ENCODE assay signal across 25 cellular contexts in genomic region chr13:34512811-34513210, GRCh38.
DNase-seq lines count a peak whose midpoint lies in the region; ATAC-seq, FAIRE-seq and TF ChIP-seq lines count a peak whose summit lies in the region.
"Had no signal": no experiment of that assay in that cellular context is flagged by ENCODE, and none has a peak within 500 bp of the region (broad histone marks: within the 10 kb centered on the region; RNA-seq: fewer than 3 reads in every experiment).

No MANE protein-coding gene starts in this region.

- no peak overlapping the region for H4K8ac ChIP-seq in IMR-90 (ENCODE audit: low read depth in 2 of 2, low read length in 2 of 2)
- H4K8ac ChIP-seq in H1 (ENCODE audit: extremely low read depth, insufficient read depth, low read length): no peak overlapping the region

- H3K23ac ChIP-seq in IMR-90 (ENCODE audit: low read depth, low read length): no peak overlapping the region
- no peak overlapping the region for H3K23ac ChIP-seq in H1 (ENCODE audit: insufficient read length)

- no peak for FAIRE-seq in HepG2 (lab: Jason Lieb, UNC)
- FAIRE-seq in H1 (lab: Jason Lieb, UNC): no peak
- no peak for FAIRE-seq in kidney (lab: Jason Lieb, UNC)
- FAIRE-seq: GM12878, GM12892, GM18507 had no signal

- H2BK15ac ChIP-seq in IMR-90 (ENCODE audit: low read depth, low read length) (no peak overlapping the region), H1 (ENCODE audit: low read length) (no peak overlapping the region)

- CTCF ChIA-PET in HepG2 (lab: Yijun Ruan, JAX; ENCODE audit: low intra/inter-chr PET ratio, low total read pairs) (no interaction called here), IMR-90 (lab: Yijun Ruan, JAX) (no interaction called here), H1 (lab: Charles Lee; ENCODE audit: partially characterized antibody) (no interaction called here)

- no peak overlapping the region for H2BK12ac ChIP-seq in H1 (ENCODE audit: low read depth, low read length)

- no peaks in the 10 kb centered on the region for H3K36me3 ChIP-seq in HepG2 (replicated peaks in 1 of 2; ENCODE audit: control insufficient read depth in 1 of 2, insufficient read depth in 2 of 2, low read length in 2 of 2)
- no peaks in the 10 kb centered on the region for H3K36me3 ChIP-seq in right lobe of liver
- H3K36me3 ChIP-seq in IMR-90 (ENCODE audit: control insufficient read depth, insufficient read depth, low read length): no peaks in the 10 kb centered on the region
- H3K36me3 ChIP-seq in H1 (ENCODE audit: control insufficient read depth in 2 of 4, insufficient read depth in 4 of 4, low read length in 3 of 4): no peaks in the 10 kb centered on the region
- no peaks in the 10 kb centered on the region for H3K36me3 ChIP-seq in smooth muscle cell (ENCODE audit: low read depth)
- no peaks in the 10 kb centered on the region for H3K36me3 ChIP-seq in kidney (ENCODE audit: control insufficient read depth in 1 of 2, insufficient read depth in 2 of 2, low read length in 2 of 2)
- H3K36me3 ChIP-seq: BE2C, BLaER1 had no signal

- H3K56ac ChIP-seq in IMR-90 (ENCODE audit: extremely low read depth, insufficient read depth, low read length) (no peak overlapping the region), H1 (replicated peaks; ENCODE audit: insufficient read length, low read depth, low read length) (no peak overlapping the region)

- H2BK20ac ChIP-seq in IMR-90 (ENCODE audit: low read depth, low read length) (no peak overlapping the region), H1 (ENCODE audit: low read length) (no peak overlapping the region)

- POLR2A ChIA-PET in HepG2 (lab: Yijun Ruan, JAX) (no interaction called here), IMR-90 (lab: Charles Lee; ENCODE audit: unreplicated experiment) (no interaction called here), H1 (lab: Charles Lee; ENCODE audit: partially characterized antibody) (no interaction called here)

- no peak overlapping the region for H4K91ac ChIP-seq in IMR-90 (ENCODE audit: insufficient read depth, low read depth, low read length)
- H4K91ac ChIP-seq in H1 (replicated peaks; ENCODE audit: insufficient read length, low read length): no peak overlapping the region

- TF ChIP-seq EP300 in HepG2 (IDR thresholded peaks at IDR 0.05; ENCODE audit: low read depth in 2 of 2, low read length in 2 of 2) (no peak), HepG2 (CRISPR knock-in tag; IDR thresholded peaks at IDR 0.05; ENCODE audit: borderline replicate concordance) (no peak), H1 (IDR thresholded peaks at IDR 0.05; ENCODE audit: borderline replicate concordance in 1 of 2, low read depth in 2 of 2, low read length in 2 of 2) (no peak)

- no peaks in the 10 kb centered on the region for H3K27me3 ChIP-seq in HepG2 (ENCODE audit: control insufficient read depth in 1 of 2, insufficient read depth in 2 of 2, low read length in 2 of 2)
- no peaks in the 10 kb centered on the region for H3K27me3 ChIP-seq in right lobe of liver
- H3K27me3 ChIP-seq in IMR-90 (ENCODE audit: control insufficient read depth, insufficient read depth, low read length): no peaks in the 10 kb centered on the region
- no peaks in the 10 kb centered on the region for H3K27me3 ChIP-seq in H1 (replicated peaks in 1 of 4; ENCODE audit: control insufficient read depth in 3 of 4, extremely low read depth in 1 of 4, insufficient read depth in 3 of 4, low read length in 3 of 4)
- no peaks in the 10 kb centered on the region for H3K27me3 ChIP-seq in smooth muscle cell (ENCODE audit: low read depth)
- H3K27me3 ChIP-seq: BE2C, BLaER1 had no signal

- H2BK120ac ChIP-seq in IMR-90 (ENCODE audit: low read depth, low read length) (no peak overlapping the region), H1 (replicated peaks; ENCODE audit: low read depth, low read length) (no peak overlapping the region)

- H3K4me2 ChIP-seq in HepG2 (ENCODE audit: low read depth, low read length) (no peak overlapping the region), IMR-90 (ENCODE audit: low read depth, low read length) (no peak overlapping the region), H1 (ENCODE audit: insufficient read depth in 1 of 2, low read depth in 2 of 2, low read length in 2 of 2) (no peak overlapping the region), smooth muscle cell (no peak overlapping the region)
- H3K4me2 ChIP-seq: BLaER1 had no signal

- H3K27ac ChIP-seq in HepG2 (ENCODE audit: extremely low read length, insufficient read depth, low read length) (no peak overlapping the region), right lobe of liver (no peak overlapping the region), IMR-90 (ENCODE audit: insufficient read depth, low read length) (no peak overlapping the region), H1 (ENCODE audit: low read depth, low read length) (no peak overlapping the region), smooth muscle cell (ENCODE audit: low read depth) (no peak overlapping the region), kidney (ENCODE audit: low read depth in 2 of 2, low read length in 2 of 2) (no peak overlapping the region)
- H3K27ac ChIP-seq: 22Rv1, BLaER1 had no signal

- H3F3A ChIP-seq in smooth muscle cell (ENCODE audit: low read depth): no peaks in the 10 kb centered on the region

- H4K5ac ChIP-seq in IMR-90 (ENCODE audit: low read depth, low read length) (no peak overlapping the region), H1 (ENCODE audit: insufficient read length, low read depth, low read length) (no peak overlapping the region)

- H3K79me1 ChIP-seq in IMR-90 (ENCODE audit: low read depth in 1 of 2, low read length in 2 of 2): no peaks in the 10 kb centered on the region
- H3K79me1 ChIP-seq in H1 (ENCODE audit: low read depth, low read length): no peaks in the 10 kb centered on the region

- no peak overlapping the region for H3K18ac ChIP-seq in IMR-90 (ENCODE audit: low read depth, low read length)
- no peak overlapping the region for H3K18ac ChIP-seq in H1 (ENCODE audit: extremely low read depth, low read length)

- no peaks in the 10 kb centered on the region for H3K9me3 ChIP-seq in HepG2 (ENCODE audit: low read length)
- no peaks in the 10 kb centered on the region for H3K9me3 ChIP-seq in right lobe of liver
- H3K9me3 ChIP-seq in IMR-90 (ENCODE audit: control insufficient read depth, insufficient read depth, low read length): no peaks in the 10 kb centered on the region
- H3K9me3 ChIP-seq in H1 (ENCODE audit: insufficient read depth in 2 of 2, low read depth in 1 of 2, low read length in 1 of 2): no peaks in the 10 kb centered on the region
- H3K9me3 ChIP-seq in smooth muscle cell (replicated peaks; ENCODE audit: low read depth): no peaks in the 10 kb centered on the region
- H3K9me3 ChIP-seq in kidney (ENCODE audit: control insufficient read depth in 1 of 2, low read length in 2 of 2): no peaks in the 10 kb centered on the region
- H3K9me3 ChIP-seq: BE2C, BLaER1 had no signal

- H2AK9ac ChIP-seq in IMR-90 (replicated peaks; ENCODE audit: low read depth, low read length, poor library complexity): no peak overlapping the region

- H3K14ac ChIP-seq in IMR-90 (replicated peaks; ENCODE audit: low read depth, low read length): no peak overlapping the region
- H3K14ac ChIP-seq in H1 (ENCODE audit: insufficient read length): no peak overlapping the region

- H3K23me2 ChIP-seq in H1 (ENCODE audit: low read depth, low read length): no peaks in the 10 kb centered on the region

- H3K9ac ChIP-seq in HepG2 (ENCODE audit: insufficient read depth, low read depth, low read length): no peak overlapping the region
- no peak overlapping the region for H3K9ac ChIP-seq in IMR-90 (ENCODE audit: low read depth, low read length)
- H3K9ac ChIP-seq in H1 (replicated peaks in 1 of 4; ENCODE audit: extremely low read depth in 1 of 4, low read depth in 3 of 4, low read length in 3 of 4): no peak overlapping the region
- H3K9ac ChIP-seq in smooth muscle cell (ENCODE audit: low read depth): no peak overlapping the region
- H3K9ac ChIP-seq in kidney (ENCODE audit: low read length in 2 of 2): no peak overlapping the region
- H3K9ac ChIP-seq: BLaER1 had no signal

- intact Hi-C loops in HepG2 (cut with micrococcal nuclease; ENCODE audit: unreplicated experiment) (no loop called here), right lobe of liver (cut with DNase I) (no loop called here), IMR-90 (cut with micrococcal nuclease) (no loop called here), kidney (cut with DNase I) (no loop called here)

- no peaks in the 10 kb centered on the region for H4K20me1 ChIP-seq in HepG2 (ENCODE audit: insufficient read depth, low read length)
- H4K20me1 ChIP-seq in IMR-90 (ENCODE audit: insufficient read depth, low read length): no peaks in the 10 kb centered on the region
- H4K20me1 ChIP-seq in H1 (replicated peaks in 1 of 2; ENCODE audit: control insufficient read depth in 1 of 2, insufficient read depth in 2 of 2, low read length in 2 of 2): no peaks in the 10 kb centered on the region
- H4K20me1 ChIP-seq in smooth muscle cell (ENCODE audit: low read depth): no peaks in the 10 kb centered on the region
- H4K20me1 ChIP-seq: BLaER1 had no signal

- no peak for TF ChIP-seq CTCF in HepG2 (CRISPR knock-in tag; IDR thresholded peaks at IDR 0.05)
- TF ChIP-seq CTCF in right lobe of liver (IDR thresholded peaks at IDR 0.05): no peak
- TF ChIP-seq CTCF in IMR-90 (conservative IDR thresholded peaks at IDR 0.05; ENCODE audit: low read depth, low read length): no peak
- TF ChIP-seq CTCF in H1 (IDR thresholded peaks at IDR 0.05; ENCODE audit: control extremely low read depth in 1 of 3, insufficient read depth in 1 of 3, low read depth in 1 of 3, low read length in 3 of 3): no peak
- no peak for TF ChIP-seq CTCF in smooth muscle cell (IDR thresholded peaks at IDR 0.05; ENCODE audit: borderline replicate concordance, insufficient read depth, poor library complexity, severe bottlenecking)
- TF ChIP-seq CTCF in kidney (IDR thresholded peaks at IDR 0.05; ENCODE audit: borderline replicate concordance, extremely low read depth, insufficient read depth): no peak

- H3K4ac ChIP-seq in IMR-90 (ENCODE audit: low read depth, low read length): no peak overlapping the region
- H3K4ac ChIP-seq in H1 (replicated peaks; ENCODE audit: insufficient read length, low read depth, low read length): no peak overlapping the region

- dilution Hi-C loops in IMR-90 (cut with HindIII; ENCODE audit: low sequenced_read_pairs, unreplicated experiment): no loop called here

- no peak overlapping the region for H2AFZ ChIP-seq in HepG2 (ENCODE audit: low read length)
- H2AFZ ChIP-seq in IMR-90 (replicated peaks; ENCODE audit: low read length, poor library complexity): no peak overlapping the region
- no peak overlapping the region for H2AFZ ChIP-seq in H1 (ENCODE audit: low read length)
- no peak overlapping the region for H2AFZ ChIP-seq in smooth muscle cell (ENCODE audit: low read depth)

- BruUV-seq in HepG2 (replicated peaks; lab: Mats Ljungman, UMichigan): no TSS peak
- BruUV-seq in IMR-90 (replicated peaks; lab: Mats Ljungman, UMichigan): no TSS peak

- H3K79me2 ChIP-seq in HepG2 (ENCODE audit: insufficient read depth, low read length): no peaks in the 10 kb centered on the region
- H3K79me2 ChIP-seq in H1 (ENCODE audit: control insufficient read depth in 1 of 2, insufficient read depth in 2 of 2, low read length in 2 of 2): no peaks in the 10 kb centered on the region
- H3K79me2 ChIP-seq in smooth muscle cell (ENCODE audit: low read depth): no peaks in the 10 kb centered on the region

- no peak overlapping the region for H2BK5ac ChIP-seq in IMR-90 (ENCODE audit: low read depth, low read length, poor library complexity, severe bottlenecking)
- no peak overlapping the region for H2BK5ac ChIP-seq in H1 (ENCODE audit: low read depth, low read length)

- ATAC-seq in HepG2 (no peak), right lobe of liver (no peak), IMR-90 (ENCODE audit: low read depth) (no peak)
- ATAC-seq: GM12878 had no signal

- in situ Hi-C loops in HepG2 (cut with HindIII; ENCODE audit: extremely low pct_ligation_motif_present, low pct_unique_long_range_greater_than_20kb) (no loop called here), IMR-90 (cut with MboI; ENCODE audit: low sequenced_read_pairs) (no loop called here)

- H3K4me1 ChIP-seq in HepG2 (ENCODE audit: insufficient read depth, low read length) (no peaks in the 10 kb centered on the region), right lobe of liver (no peaks in the 10 kb centered on the region), IMR-90 (ENCODE audit: control insufficient read depth, insufficient read depth, low read length) (no peaks in the 10 kb centered on the region), H1 (replicated peaks in 1 of 4; ENCODE audit: control insufficient read depth in 3 of 4, insufficient read depth in 4 of 4, low read length in 3 of 4) (no peaks in the 10 kb centered on the region), smooth muscle cell (ENCODE audit: low read depth) (no peaks in the 10 kb centered on the region), kidney (ENCODE audit: control insufficient read depth in 1 of 2, insufficient read depth in 1 of 2, low read depth in 1 of 2, low read length in 2 of 2) (no peaks in the 10 kb centered on the region)
- H3K4me1 ChIP-seq: BLaER1 had no signal

- no peak for DNase-seq in HepG2 (ENCODE audit: low spot score)
- DNase-seq in right lobe of liver: no peak
- DNase-seq in IMR-90: no peak
- no peak for DNase-seq in H1 (ENCODE audit: low read depth in 1 of 2, low spot score in 2 of 2)
- no peak for DNase-seq in smooth muscle cell (lab: John Stamatoyannopoulos, UW; ENCODE audit: unreplicated experiment)
- DNase-seq in kidney: no peak
- DNase-seq: ACHN; BE2C; C1 segment of cervical spinal cord; CD4-positive, alpha-beta memory T cell; CD4-positive, CD25-positive, alpha-beta regulatory T cell; CD8-positive, alpha-beta memory T cell; COR-L47; DMS 273 treated with DMSO at 0.1 percent for 48 hours; DMS153; DMS53; DMS79; DND-41; EL; GDM1 had no signal

- no peaks in the 10 kb centered on the region for H3K9me1 ChIP-seq in IMR-90 (ENCODE audit: insufficient read depth, low read length)

- H3K4me3 ChIP-seq in HepG2 (replicated peaks in 1 of 3; ENCODE audit: insufficient read depth in 1 of 3, low read depth in 2 of 3, low read length in 3 of 3) (no peak overlapping the region), right lobe of liver (no peak overlapping the region), IMR-90 (ENCODE audit: insufficient read depth, low read depth, low read length) (no peak overlapping the region), H1 (ENCODE audit: extremely low read depth in 1 of 4, insufficient read depth in 2 of 4, low read depth in 3 of 4, low read length in 4 of 4) (no peak overlapping the region), smooth muscle cell (no peak overlapping the region), kidney (ENCODE audit: low read length in 2 of 2) (no peak overlapping the region)
- H3K4me3 ChIP-seq: BLaER1, GM12878 had no signal

- WGBS in HepG2 (ENCODE audit: low lambda C conversion rate): 32% methylated on average over 3 of the region's 3 CpGs
- 64% methylated on average over 3 of the region's 3 CpGs for WGBS in right lobe of liver (ENCODE audit: insufficient coverage, low coverage, low lambda C conversion rate, missing lambda C conversion rate)
- no CpG with 5 or more reads among the region's 3 CpGs for WGBS in IMR-90 (ENCODE audit: extremely low coverage in 2 of 2, insufficient read length in 1 of 2), 2 experiments
- 92% methylated on average over 3 of the region's 3 CpGs; no CpG with 5 or more reads in 1 of the 2 experiments for WGBS in H1 (ENCODE audit: extremely low coverage in 1 of 2, insufficient coverage in 1 of 2, insufficient read length in 1 of 2, insufficient replicate concordance in 2 of 2, low coverage in 1 of 2, low lambda C conversion rate in 2 of 2, missing lambda C conversion rate in 1 of 2), 2 experiments
- 95% methylated on average over 3 of the region's 3 CpGs for WGBS in smooth muscle cell (ENCODE audit: low lambda C conversion rate)

- TF ChIP-seq RAD21 in HepG2 (CRISPR knock-in tag; IDR thresholded peaks at IDR 0.05) (no peak), IMR-90 (IDR thresholded peaks at IDR 0.05; ENCODE audit: low read length) (no peak), H1 (IDR thresholded peaks at IDR 0.05 in 1 of 2, conservative IDR thresholded peaks at IDR 0.05 in 1 of 2; ENCODE audit: low read depth in 2 of 2, low read length in 2 of 2) (no peak)

- TF ChIP-seq POLR2A in HepG2 (IDR thresholded peaks at IDR 0.05; ENCODE audit: insufficient read depth in 1 of 2, low read depth in 2 of 2, low read length in 2 of 2) (no peak), right lobe of liver (IDR thresholded peaks at IDR 0.05) (no peak), IMR-90 (IDR thresholded peaks at IDR 0.05; ENCODE audit: low read depth, low read length) (no peak), H1 (IDR thresholded peaks at IDR 0.05; ENCODE audit: control extremely low read depth in 1 of 2, low read depth in 2 of 2, low read length in 2 of 2) (no peak)

- no peak overlapping the region for H2AK5ac ChIP-seq in IMR-90 (ENCODE audit: low read depth, low read length)
- H2AK5ac ChIP-seq in H1 (ENCODE audit: low read depth, low read length): no peak overlapping the region

Comparison
In these comparisons a context has a peak if more than half of its experiments do, and no peak if none do; other contexts are left out.
1. Of the 41 proteins assayed by ChIP-seq in both HepG2 and H1: peak only in HepG2: none; only in H1: none; in both: MAFK; in neither: 40.